In genomic region chr2:17915099-17915498, GRCh38 we compare ENCODE assay signal across 19 cellular contexts. TPM values are rescaled to one million over a fixed set of nuclear protein-coding genes. Genes with fewer than 3 reads are reported as not detected.
A peak's percentile ranks its signal among the peaks of the same experiment; 100 is the strongest.
DNase-seq lines count a peak whose midpoint lies in the region; TF ChIP-seq lines count a peak whose summit lies in the region.
"Had no signal": no experiment of that assay in that cellular context is flagged by ENCODE, and none has a peak within 500 bp of the region (broad histone marks: within the 10 kb centered on the region; RNA-seq: fewer than 3 reads in every experiment).

No MANE protein-coding gene starts in this region.

- H3K4me3 Mint-ChIP-seq in endodermal cell = no peak overlapping the region
- H3K4me3 Mint-ChIP-seq: B cell; CD4-positive, alpha-beta memory T cell; H9 had no signal

- peaks cover 35% of the 10 kb centered on the region for H3K4me1 Mint-ChIP-seq in endodermal cell
- H3K4me1 Mint-ChIP-seq: CD4-positive, alpha-beta memory T cell had no signal

- no peaks in the 10 kb centered on the region for H3K36me3 Mint-ChIP-seq in endodermal cell (ENCODE audit: low read depth)
- H3K36me3 Mint-ChIP-seq: CD4-positive, alpha-beta memory T cell had no signal

- H3K9ac ChIP-seq in endodermal cell (ENCODE audit: extremely low read depth, low read length, poor library complexity, severe bottlenecking) = no peak overlapping the region

- no peaks in the 10 kb centered on the region for H3K27me3 ChIP-seq in endodermal cell (ENCODE audit: control insufficient read depth, insufficient read depth, low read length, poor library complexity, severe bottlenecking)

- no peaks in the 10 kb centered on the region for H3K27me3 Mint-ChIP-seq in endodermal cell (ENCODE audit: insufficient read depth)

- 0% methylated on average over 1 of the region's 3 CpGs for WGBS in endodermal cell (ENCODE audit: insufficient coverage in 1 of 2, insufficient read length in 1 of 2), 2 experiments

- no peak for TF ChIP-seq CTCF in endodermal cell (conservative IDR thresholded peaks at IDR 0.05)

- H3K36me3 ChIP-seq in endodermal cell (ENCODE audit: control insufficient read depth, insufficient read depth, low read length) = no peaks in the 10 kb centered on the region

- no peaks in the 10 kb centered on the region for H3K9me3 ChIP-seq in endodermal cell (ENCODE audit: control insufficient read depth, low read length)

- peaks cover 9% of the 10 kb centered on the region for H3K4me1 ChIP-seq in endodermal cell (ENCODE audit: control insufficient read depth, insufficient read depth, low read length)

- H3K27ac ChIP-seq in endodermal cell (ENCODE audit: low read depth, low read length) (no peak overlapping the region), substantia nigra (ENCODE audit: low read depth, low read length, poor library complexity, severe bottlenecking) (peak overlapping the region; percentile 57)
- H3K27ac ChIP-seq: C4-2B had no signal

- H3K27ac Mint-ChIP-seq in endodermal cell = no peak overlapping the region
- H3K27ac Mint-ChIP-seq: B cell; CD4-positive, alpha-beta memory T cell; H9 had no signal

- H3K9me3 Mint-ChIP-seq in endodermal cell = no peaks in the 10 kb centered on the region
- H3K9me3 Mint-ChIP-seq: H9 had no signal

- DNase-seq in COLO829 (ENCODE audit: low spot score) (peak; percentile 89), endodermal cell (peak; percentile 16), medulla oblongata (ENCODE audit: extremely low spot score) (peak; percentile 47), substantia nigra (lab: John Stamatoyannopoulos, UW) (peak in 1 of 49 donors; percentile 41), NCI-H2081 treated with DMSO at 0.1 percent for 48 hours (lab: John Stamatoyannopoulos, UW) (no peak), RKO (ENCODE audit: low spot score) (no peak), SIG-M5 (lab: John Stamatoyannopoulos, UW) (no peak), islet precursor cell (no peak)
- DNase-seq: ACHN; CD4-positive, alpha-beta memory T cell; COR-L47; DMS153; DMS79 treated with DMSO at 0.1 percent for 48 hours; EL; GOT3; H9 had no signal

- H3K4me3 ChIP-seq in endodermal cell (ENCODE audit: low read length) = no peak overlapping the region

RNA-seq across cellular contexts. Expression of gene KCNS3, which starts 36.6 kb away (rescaled TPM):
- 10 to 100 TPM; 10.7 to 11.1 TPM for total RNA-seq in endodermal cell
- 3.0 TPM for polyA plus RNA-seq in endodermal cell (2013, experiment 1 of 2)
- 2.4 TPM for polyA plus RNA-seq in endodermal cell (2013, experiment 2 of 2)
- total RNA-seq: CD4-positive, alpha-beta memory T cell; HepG2 had no signal
- polyA plus RNA-seq: CD4-positive, alpha-beta memory T cell; HepG2 had no signal

Comparison
In these comparisons a context has a peak if more than half of its experiments do, and no peak if none do; other contexts are left out.
1. DNase-seq: peak in COLO829 (single experiment), endodermal cell (single experiment) and medulla oblongata (single experiment); none in NCI-H2081 treated with DMSO at 0.1 percent for 48 hours (single experiment), RKO (single experiment), SIG-M5 (single experiment) and islet precursor cell (single experiment).